Comparison of ENCODE assay signal across 1 cellular context in the genomic region with DNA sequence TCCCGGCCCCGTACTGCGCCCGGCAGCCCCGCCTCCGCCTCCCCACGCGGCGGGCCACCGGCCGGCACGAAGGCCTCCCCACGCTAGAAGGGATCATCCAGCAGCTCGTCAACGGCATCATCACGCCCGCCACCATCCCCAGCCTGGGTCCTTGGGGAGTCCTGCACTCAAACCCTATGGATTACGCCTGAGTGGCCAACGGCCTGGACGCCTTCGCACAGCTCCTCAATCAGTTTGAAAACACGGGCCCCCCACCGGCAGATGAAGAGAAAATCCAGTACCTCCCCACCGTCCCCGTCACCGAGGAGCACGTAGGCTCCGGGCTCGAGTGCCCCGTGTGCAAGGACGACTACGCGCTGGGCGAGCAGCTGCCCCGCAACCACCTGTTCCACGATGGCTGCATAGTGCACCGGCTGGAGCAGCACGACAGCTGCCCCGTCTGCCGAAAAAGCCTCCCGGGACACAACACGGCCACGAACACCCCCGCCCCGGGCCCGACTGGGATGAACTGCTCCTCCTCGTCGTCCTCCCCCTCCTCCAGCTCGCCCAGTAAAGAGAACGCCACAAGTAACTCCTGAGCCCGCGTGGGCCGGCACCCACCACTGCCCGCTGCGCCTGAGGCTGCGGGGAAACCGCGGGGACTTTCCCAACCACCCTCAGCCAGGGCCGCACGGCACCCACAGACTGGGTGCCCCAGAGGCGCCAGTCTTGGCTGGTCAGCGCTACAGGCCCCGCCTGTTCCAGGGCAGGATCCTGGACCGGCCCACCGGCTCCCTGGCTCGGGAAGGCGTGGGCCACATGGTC.
TF ChIP-seq lines count a peak whose summit lies in the region.

No MANE protein-coding gene starts in this region.

TF ChIP-seq in GM12878, 131 proteins besides CTCF, POLR2A, EP300 and RAD21 (continued from another document):
- TF ChIP-seq ZBED1 (IDR thresholded peaks at IDR 0.05; ENCODE audit: borderline replicate concordance) (no peak), IKZF2 (IDR thresholded peaks at IDR 0.05) (peak in 1 of 2 experiments; percentile 28; a peak in 1 of 4 replicates), IKZF1 (conservative IDR thresholded peaks at IDR 0.05) (peak; percentile 22), SUZ12 (IDR thresholded peaks at IDR 0.05; ENCODE audit: unreplicated experiment) (peak; percentile 68), EGR1 (IDR thresholded peaks at IDR 0.05; ENCODE audit: borderline replicate concordance in 1 of 2, low read depth in 2 of 2, low read length in 2 of 2) (peak in 1 of 2 experiments; percentile 28; a peak in 1 of 3 replicates), WRNIP1 (IDR thresholded peaks at IDR 0.05; ENCODE audit: borderline replicate concordance, low read depth, low read length) (no peak)
- TF ChIP-seq, protein P1, sequence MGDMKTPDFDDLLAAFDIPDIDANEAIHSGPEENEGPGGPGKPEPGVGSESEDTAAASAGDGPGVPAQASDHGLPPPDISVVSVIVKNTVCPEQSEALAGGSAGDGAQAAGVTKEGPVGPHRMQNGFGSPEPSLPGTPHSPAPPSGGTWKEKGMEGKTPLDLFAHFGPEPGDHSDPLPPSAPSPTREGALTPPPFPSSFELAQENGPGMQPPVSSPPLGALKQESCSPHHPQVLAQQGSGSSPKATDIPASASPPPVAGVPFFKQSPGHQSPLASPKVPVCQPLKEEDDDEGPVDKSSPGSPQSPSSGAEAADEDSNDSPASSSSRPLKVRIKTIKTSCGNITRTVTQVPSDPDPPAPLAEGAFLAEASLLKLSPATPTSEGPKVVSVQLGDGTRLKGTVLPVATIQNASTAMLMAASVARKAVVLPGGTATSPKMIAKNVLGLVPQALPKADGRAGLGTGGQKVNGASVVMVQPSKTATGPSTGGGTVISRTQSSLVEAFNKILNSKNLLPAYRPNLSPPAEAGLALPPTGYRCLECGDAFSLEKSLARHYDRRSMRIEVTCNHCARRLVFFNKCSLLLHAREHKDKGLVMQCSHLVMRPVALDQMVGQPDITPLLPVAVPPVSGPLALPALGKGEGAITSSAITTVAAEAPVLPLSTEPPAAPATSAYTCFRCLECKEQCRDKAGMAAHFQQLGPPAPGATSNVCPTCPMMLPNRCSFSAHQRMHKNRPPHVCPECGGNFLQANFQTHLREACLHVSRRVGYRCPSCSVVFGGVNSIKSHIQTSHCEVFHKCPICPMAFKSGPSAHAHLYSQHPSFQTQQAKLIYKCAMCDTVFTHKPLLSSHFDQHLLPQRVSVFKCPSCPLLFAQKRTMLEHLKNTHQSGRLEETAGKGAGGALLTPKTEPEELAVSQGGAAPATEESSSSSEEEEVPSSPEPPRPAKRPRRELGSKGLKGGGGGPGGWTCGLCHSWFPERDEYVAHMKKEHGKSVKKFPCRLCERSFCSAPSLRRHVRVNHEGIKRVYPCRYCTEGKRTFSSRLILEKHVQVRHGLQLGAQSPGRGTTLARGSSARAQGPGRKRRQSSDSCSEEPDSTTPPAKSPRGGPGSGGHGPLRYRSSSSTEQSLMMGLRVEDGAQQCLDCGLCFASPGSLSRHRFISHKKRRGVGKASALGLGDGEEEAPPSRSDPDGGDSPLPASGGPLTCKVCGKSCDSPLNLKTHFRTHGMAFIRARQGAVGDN (IDR thresholded peaks at IDR 0.05) = no peak
